Comparison of ENCODE assay signal across 11 cellular contexts in the genomic region with DNA sequence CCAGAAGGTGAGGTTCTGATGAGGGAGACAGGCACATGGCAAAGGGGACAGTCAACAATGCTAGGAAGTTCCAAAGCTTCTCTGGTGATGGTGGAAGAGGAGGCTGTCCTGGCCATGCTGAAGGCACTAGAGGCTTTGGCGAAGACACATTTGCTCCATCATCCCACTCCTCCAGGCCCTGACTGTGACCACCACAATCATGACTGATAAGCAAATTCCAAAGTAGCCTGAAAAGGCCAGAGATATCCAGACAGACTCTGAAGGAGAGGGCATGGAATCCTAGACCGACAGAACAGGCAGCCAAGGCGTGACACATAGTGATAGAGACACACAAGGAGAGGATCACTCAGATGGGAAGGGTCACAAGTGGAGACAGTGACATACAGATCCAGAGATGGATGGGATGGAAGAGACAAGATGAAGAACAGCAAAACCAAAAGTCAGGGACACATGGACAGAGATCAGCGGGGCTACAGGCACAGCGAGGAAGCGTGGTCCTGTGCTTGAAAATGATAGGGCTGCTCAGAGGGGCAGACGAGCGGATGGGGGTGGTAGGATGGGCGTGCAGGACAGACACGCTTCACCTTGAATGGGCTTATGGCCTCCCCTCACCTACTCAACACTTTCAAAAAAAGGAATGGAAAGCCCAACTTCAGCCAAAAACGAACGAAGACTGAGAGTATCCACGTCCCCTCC. TPM values are rescaled to one million over a fixed set of nuclear protein-coding genes. Genes with fewer than 3 reads are reported as not detected.
A peak's percentile ranks its signal among the peaks of the same experiment; 100 is the strongest.
DNase-seq lines count a peak whose midpoint lies in the region; ATAC-seq, FAIRE-seq and TF ChIP-seq lines count a peak whose summit lies in the region.
"Had no signal": no experiment of that assay in that cellular context is flagged by ENCODE, and none has a peak within 500 bp of the region (broad histone marks: within the 10 kb centered on the region; RNA-seq: fewer than 3 reads in every experiment).

No MANE protein-coding gene starts in this region.

- no peak for TF ChIP-seq RAD21 in GM12878 (IDR thresholded peaks at IDR 0.05; ENCODE audit: insufficient read depth, low read depth, low read length)

- no peak for ATAC-seq in GM12878
- ATAC-seq in left lung: no peak
- ATAC-seq in thoracic aorta (ENCODE audit: insufficient number of reproducible peaks, low FRiP score, low read depth): no peak
- ATAC-seq in HG02642 (IDR thresholded peaks at IDR 0.05; ENCODE audit: poor library complexity, unreplicated experiment): no peak
- no peak for ATAC-seq in HG02970 (IDR thresholded peaks at IDR 0.05; ENCODE audit: low FRiP score, unreplicated experiment)

- FAIRE-seq in GM12878 (lab: Jason Lieb, UNC): no peak

- H3K36me3 ChIP-seq in HUES6 (ENCODE audit: control insufficient read depth, insufficient read depth, low read length) (peaks cover 2% of the 10 kb centered on the region; the same call in 1 of the 2 replicates), GM12878 (ENCODE audit: control insufficient read depth in 2 of 2, insufficient read depth in 2 of 2, low read length in 1 of 2) (no peaks in the 10 kb centered on the region), left lung (no peaks in the 10 kb centered on the region), thoracic aorta (no peaks in the 10 kb centered on the region)

- H3K9me3 ChIP-seq in HUES6 (ENCODE audit: control insufficient read depth, insufficient read depth, low read depth, low read length) (no peaks in the 10 kb centered on the region), GM12878 (replicated peaks; ENCODE audit: control insufficient read depth, insufficient read depth, low read length) (no peaks in the 10 kb centered on the region), left lung (no peaks in the 10 kb centered on the region), thoracic aorta (no peaks in the 10 kb centered on the region)

- H3K4me2 ChIP-seq in GM12878 (ENCODE audit: control insufficient read depth, insufficient read depth): peak overlapping the region; percentile 70

- no peak for TF ChIP-seq EP300 in GM12878 (IDR thresholded peaks at IDR 0.05; ENCODE audit: borderline replicate concordance in 1 of 2, control insufficient read depth in 1 of 2, low read depth in 2 of 2, low read length in 2 of 2)

- RAD21 ChIA-PET in GM12878 (lab: Charles Lee; ENCODE audit: unreplicated experiment): interaction anchor here (1.2 kb wide), 1 partner anchor 9 kb away, joined by 6 read pairs; no protein-coding TSS in a partner anchor

- in situ Hi-C loops in GM12878 (cut with MboI): no loop called here

- H4K20me1 ChIP-seq in GM12878 (ENCODE audit: control insufficient read depth, insufficient read depth): no peaks in the 10 kb centered on the region

- no peaks in the 10 kb centered on the region for H3K79me2 ChIP-seq in GM12878 (ENCODE audit: control insufficient read depth, insufficient read depth, low read length)

- no peak for TF ChIP-seq POLR2A in GM12878 (IDR thresholded peaks at IDR 0.05; ENCODE audit: low read depth, low read length)

- DNase-seq in GM12878 (ENCODE audit: low read depth, low spot score): no peak
- DNase-seq in left lung: no peak
- no peak for DNase-seq in thoracic aorta (ENCODE audit: low spot score)
- no peak for DNase-seq in HFFc6
- DNase-seq in NOMO-1 treated with DMSO at 0.1 percent for 48 hours (lab: John Stamatoyannopoulos, UW; ENCODE audit: unreplicated experiment): no peak
- DNase-seq: dermis blood vessel endothelial cell, NCI-H446 treated with DMSO at 0.1 percent for 48 hours had no signal

- BruUV-seq in GM12878 (replicated peaks; lab: Mats Ljungman, UMichigan): no TSS peak

- H3K27me3 ChIP-seq in HUES6 (ENCODE audit: control insufficient read depth, insufficient read depth, low read length) (no peaks in the 10 kb centered on the region; the same call in 1 of the 2 replicates), GM12878 (replicated peaks in 1 of 2; ENCODE audit: control insufficient read depth in 2 of 2, insufficient read depth in 2 of 2, low read length in 1 of 2) (no peaks in the 10 kb centered on the region), left lung (peaks cover 0 to 4% of the 10 kb centered on the region in 2 donors), thoracic aorta (replicated peaks; ENCODE audit: insufficient read depth) (no peaks in the 10 kb centered on the region)

- H3K27ac ChIP-seq in HUES6 (ENCODE audit: low read depth, low read length): peak overlapping the region; percentile 81; the same call in 1 of the 2 replicates
- H3K27ac ChIP-seq in GM12878 (ENCODE audit: control insufficient read depth, insufficient read depth): no peak overlapping the region
- H3K27ac ChIP-seq in left lung: no peak overlapping the region
- no peak overlapping the region for H3K27ac ChIP-seq in thoracic aorta

- peaks cover 6% of the 10 kb centered on the region for H3K4me1 Mint-ChIP-seq in HFFc6 (ENCODE audit: low read depth)

- no peaks in the 10 kb centered on the region for H3K9me3 Mint-ChIP-seq in HFFc6
- H3K9me3 Mint-ChIP-seq: nephron had no signal

- CTCF ChIA-PET in GM12878 (lab: Yijun Ruan, JAX): interaction anchor here (0.7 to 2.8 kb wide), 7 partner anchors 8 to 72 kb away, joined by 3 to 25 read pairs (median 5); no protein-coding TSS in a partner anchor

- no peak overlapping the region for H3K27ac Mint-ChIP-seq in HFFc6

- H3K36me3 Mint-ChIP-seq in HFFc6 (ENCODE audit: low read depth): no peaks in the 10 kb centered on the region

- no peak for TF ChIP-seq CTCF in GM12878 (IDR thresholded peaks at IDR 0.05 in 2 of 3, conservative IDR thresholded peaks at IDR 0.05 in 1 of 3; ENCODE audit: control insufficient read depth in 2 of 3, extremely low read depth in 1 of 3, insufficient read depth in 1 of 3, low read depth in 3 of 3, low read length in 3 of 3)
- no peak for TF ChIP-seq CTCF in left lung (IDR thresholded peaks at IDR 0.05)
- TF ChIP-seq CTCF in thoracic aorta (IDR thresholded peaks at IDR 0.05): no peak
- no peak for TF ChIP-seq CTCF in HFFc6 (IDR thresholded peaks at IDR 0.05)

- H3K9ac ChIP-seq in HUES6 (ENCODE audit: low read length) (peak overlapping the region; percentile 87), GM12878 (ENCODE audit: control insufficient read depth, insufficient read depth, low read length) (peak overlapping the region; percentile 48)

- H2AFZ ChIP-seq in GM12878 (ENCODE audit: control insufficient read depth, low read depth, low read length): no peak overlapping the region

- H3K4me3 Mint-ChIP-seq in HFFc6: no peak overlapping the region
- H3K4me3 Mint-ChIP-seq: nephron had no signal

- POLR2A ChIA-PET in GM12878 (lab: Charles Lee): interaction anchor here (0.7 to 1.0 kb wide), 2 partner anchors 9 to 10 kb away, joined by 4 read pairs; no protein-coding TSS in a partner anchor

- H3K27me3 Mint-ChIP-seq in HFFc6 (ENCODE audit: insufficient read depth): no peaks in the 10 kb centered on the region

- H3K4me1 ChIP-seq in HUES6 (ENCODE audit: control insufficient read depth, insufficient read depth, low read length) (peaks cover 57% of the 10 kb centered on the region), GM12878 (ENCODE audit: control insufficient read depth, insufficient read depth, low read length) (no peaks in the 10 kb centered on the region), left lung (peaks cover 3 to 16% of the 10 kb centered on the region in 2 donors), thoracic aorta (ENCODE audit: control insufficient read depth in 1 of 2, low read depth in 2 of 2) (peaks cover 0 to 18% of the 10 kb centered on the region in 2 donors)

- peak overlapping the region; percentile 91 for H3K4me3 ChIP-seq in HUES6 (ENCODE audit: low read depth, low read length)
- H3K4me3 ChIP-seq in GM12878: peak overlapping the region; percentile 91
- H3K4me3 ChIP-seq in left lung: peak overlapping the region; percentile 47 to 75
- peak overlapping the region; percentile 75 for H3K4me3 ChIP-seq in thoracic aorta

- SMC1A ChIA-PET in GM12878 (lab: Charles Lee; ENCODE audit: uncharacterized antibody, unreplicated experiment): interaction anchor here (1.1 to 1.2 kb wide), 2 partner anchors 12 to 71 kb away, joined by 4 to 7 read pairs; no protein-coding TSS in a partner anchor

- WGBS in GM12878 (ENCODE audit: insufficient coverage, insufficient replicate concordance, low lambda C conversion rate, missing lambda C conversion rate): 69% methylated on average over 13 of the region's 13 CpGs

- intact Hi-C loops in GM12878 (cut with micrococcal nuclease; ENCODE audit: unreplicated experiment) (no loop called here), left lung (cut with DNase I) (no loop called here)

RNA-seq across cellular contexts. Expression of gene ZFHX2, which starts 1.3 kb away (rescaled TPM):
- total RNA-seq in GM12878 (2013; cell fraction: nucleolus; rRNA removed): 3.4 and 3.9 TPM in 2 replicates
- total RNA-seq in GM12878 (2014; rRNA removed) (0.11 and 0.40 TPM in 2 replicates), GM12878 (2014; rRNA removed; fragmentation: Illumina TruSeq; extraction: Trizol) (0.14 and 0.54 TPM in 2 replicates), GM12878 (2021) (1.8 and 2.2 TPM in 2 replicates), left lung (1 to 10 TPM; 2.9 to 3.1 TPM), thoracic aorta (1 to 10 TPM in 1 of 2 donors, under 1 TPM in 1; 0.49 to 1.5 TPM)
- 0.17 TPM for polyA plus RNA-seq in GM12878 (2011; ENCODE audit: low read depth)
- polyA plus RNA-seq in GM12878 (2011; rRNA removed) (0.10 and 0.42 TPM in 2 replicates), GM12878 (2014; fragmentation: Illumina TruSeq; extraction: Trizol) (0.19 and 0.56 TPM in 2 replicates), GM12878 (2014; fragmentation: Nextera tagmentation; extraction: Ambion mirVana) (1 to 10 TPM in 1 of 2 experiments, under 1 TPM in 1; 0.27 to 1.3 TPM), GM12878 (2014; rRNA removed) (0.32 and 0.72 TPM in 2 replicates), GM12878 (2016; fragmentation: Nextera tagmentation; extraction: Ambion mirVana) (1 to 10 TPM in 1 of 2 experiments, under 1 TPM in 1; 0.59 to 1.2 TPM)
- polyA plus RNA-seq in GM12878 (2011; cell fraction: cytosol; rRNA removed): 0.13 TPM in 2 replicates
- 1.2 and 2.8 TPM in 2 replicates for polyA plus RNA-seq in GM12878 (2011; cell fraction: nucleus; rRNA removed)
- polyA plus RNA-seq in GM12878 (2012): 0.84 and 0.97 TPM in 2 replicates
- polyA minus RNA-seq in GM12878 (2011; rRNA and poly(A)+ RNA removed): 0.95 and 1.3 TPM in 2 replicates
- polyA minus RNA-seq in GM12878 (2011; cell fraction: cytosol; rRNA and poly(A)+ RNA removed): 0.53 and 0.83 TPM in 2 replicates
- 1.7 and 2.7 TPM in 2 replicates for polyA minus RNA-seq in GM12878 (2011; cell fraction: nucleus; rRNA and poly(A)+ RNA removed)
- total RNA-seq in HFFc6 (2021; fragmentation: NEBNext Ultra II Directional; extraction: Animal tissue kit (Norgen Biotek cat#: 25700)): 1 to 10 TPM in 4 of 6 experiments, under 1 TPM in 2; 0.63 to 4.2 (median 1.7) TPM

RNA-seq across cellular contexts. Expression of gene THTPA, which starts 5.8 kb away (rescaled TPM):
- 16.2 and 23.2 TPM in 2 replicates for total RNA-seq in GM12878 (2013; cell fraction: nucleolus; rRNA removed)
- total RNA-seq in GM12878 (2014; rRNA removed) (10.4 and 16.9 TPM in 2 replicates), GM12878 (2014; rRNA removed; fragmentation: Illumina TruSeq; extraction: Trizol) (7.8 and 8.2 TPM in 2 replicates), GM12878 (2021) (12.4 and 16.9 TPM in 2 replicates), left lung (10 to 100 TPM; 15.2 to 20.3 TPM), thoracic aorta (10 to 100 TPM; 17.8 to 30.9 TPM)
- polyA plus RNA-seq in GM12878 (2011; ENCODE audit: low read depth): 5.1 TPM
- polyA plus RNA-seq in GM12878 (2011; rRNA removed) (3.0 and 4.5 TPM in 2 replicates), GM12878 (2014; fragmentation: Illumina TruSeq; extraction: Trizol) (10.9 and 15.3 TPM in 2 replicates), GM12878 (2014; fragmentation: Nextera tagmentation; extraction: Ambion mirVana) (1 to 10 TPM; 3.1 to 5.9 TPM), GM12878 (2014; rRNA removed) (15.1 and 18.5 TPM in 2 replicates), GM12878 (2016; fragmentation: Nextera tagmentation; extraction: Ambion mirVana) (10 to 100 TPM; 17.8 to 24.9 TPM)
- 6.9 and 8.0 TPM in 2 replicates for polyA plus RNA-seq in GM12878 (2011; cell fraction: cytosol; rRNA removed)
- polyA plus RNA-seq in GM12878 (2011; cell fraction: nucleus; rRNA removed): 9.9 and 14.0 TPM in 2 replicates
- polyA plus RNA-seq in GM12878 (2012): 7.3 and 8.1 TPM in 2 replicates
- 5.3 and 10.1 TPM in 2 replicates for polyA minus RNA-seq in GM12878 (2011; rRNA and poly(A)+ RNA removed)
- polyA minus RNA-seq in GM12878 (2011; cell fraction: cytosol; rRNA and poly(A)+ RNA removed): 1.5 and 2.8 TPM in 2 replicates
- 4.7 and 5.6 TPM in 2 replicates for polyA minus RNA-seq in GM12878 (2011; cell fraction: nucleus; rRNA and poly(A)+ RNA removed)
- total RNA-seq in HFFc6 (2021; fragmentation: NEBNext Ultra II Directional; extraction: Animal tissue kit (Norgen Biotek cat#: 25700)): 10 to 100 TPM; 10.4 to 14.1 (median 11.0) TPM

RNA-seq across cellular contexts. Expression of gene AP1G2, which starts 17.3 kb away (rescaled TPM):
- total RNA-seq in GM12878 (2013; cell fraction: nucleolus; rRNA removed): 258 and 299 TPM in 2 replicates
- total RNA-seq in GM12878 (2014; rRNA removed): 74.6 and 74.9 TPM in 2 replicates
- total RNA-seq in GM12878 (2014; rRNA removed; fragmentation: Illumina TruSeq; extraction: Trizol): 41.5 and 45.5 TPM in 2 replicates
- 110 and 135 TPM in 2 replicates for total RNA-seq in GM12878 (2021)
- polyA plus RNA-seq in GM12878 (2011; ENCODE audit: low read depth): 96.6 TPM
- polyA plus RNA-seq in GM12878 (2011; rRNA removed): 61.2 and 115 TPM in 2 replicates
- 117 and 179 TPM in 2 replicates for polyA plus RNA-seq in GM12878 (2011; cell fraction: cytosol; rRNA removed)
- 1,109 and 1,353 TPM in 2 replicates for polyA plus RNA-seq in GM12878 (2011; cell fraction: nucleus; rRNA removed)
- polyA plus RNA-seq in GM12878 (2012): 124 and 126 TPM in 2 replicates
- 60.4 and 92.7 TPM in 2 replicates for polyA plus RNA-seq in GM12878 (2014; fragmentation: Illumina TruSeq; extraction: Trizol)
- 10 to 100 TPM; 55.6 to 65.5 TPM for polyA plus RNA-seq in GM12878 (2014; fragmentation: Nextera tagmentation; extraction: Ambion mirVana)
- 129 and 146 TPM in 2 replicates for polyA plus RNA-seq in GM12878 (2014; rRNA removed)
- 100 to 1,000 TPM; 114 to 122 TPM for polyA plus RNA-seq in GM12878 (2016; fragmentation: Nextera tagmentation; extraction: Ambion mirVana)
- polyA minus RNA-seq in GM12878 (2011; rRNA and poly(A)+ RNA removed): 117 and 189 TPM in 2 replicates
- 36.4 and 43.8 TPM in 2 replicates for polyA minus RNA-seq in GM12878 (2011; cell fraction: cytosol; rRNA and poly(A)+ RNA removed)
- 211 and 295 TPM in 2 replicates for polyA minus RNA-seq in GM12878 (2011; cell fraction: nucleus; rRNA and poly(A)+ RNA removed)
- 100 to 1,000 TPM in 1 of 2 donors, 10 to 100 TPM in 1; 93.7 to 121 TPM for total RNA-seq in left lung
- total RNA-seq in thoracic aorta: 10 to 100 TPM; 36.4 to 61.7 TPM
- 1 to 10 TPM; 1.6 to 8.3 (median 2.2) TPM for total RNA-seq in HFFc6 (2021; fragmentation: NEBNext Ultra II Directional; extraction: Animal tissue kit (Norgen Biotek cat#: 25700))

RNA-seq across cellular contexts. Expression of gene JPH4, which starts 28.3 kb away (rescaled TPM):
- total RNA-seq in GM12878 (2013; cell fraction: nucleolus; rRNA removed): 18.3 and 18.9 TPM in 2 replicates
- total RNA-seq in GM12878 (2014; rRNA removed): 2.5 and 2.6 TPM in 2 replicates
- 3.0 and 3.2 TPM in 2 replicates for total RNA-seq in GM12878 (2014; rRNA removed; fragmentation: Illumina TruSeq; extraction: Trizol)
- total RNA-seq in GM12878 (2021): 10.3 and 10.6 TPM in 2 replicates
- polyA plus RNA-seq in GM12878 (2011; ENCODE audit: low read depth): 1.8 TPM
- polyA plus RNA-seq in GM12878 (2011; rRNA removed): 6.8 and 8.4 TPM in 2 replicates
- 7.9 and 9.8 TPM in 2 replicates for polyA plus RNA-seq in GM12878 (2011; cell fraction: cytosol; rRNA removed)
- polyA plus RNA-seq in GM12878 (2011; cell fraction: nucleus; rRNA removed): 14.7 and 20.5 TPM in 2 replicates
- 3.2 and 3.6 TPM in 2 replicates for polyA plus RNA-seq in GM12878 (2012)
- polyA plus RNA-seq in GM12878 (2014; fragmentation: Illumina TruSeq; extraction: Trizol): 4.2 and 5.5 TPM in 2 replicates
- polyA plus RNA-seq in GM12878 (2014; fragmentation: Nextera tagmentation; extraction: Ambion mirVana): under 1 TPM; 0.48 to 0.60 TPM
- polyA plus RNA-seq in GM12878 (2014; rRNA removed): 6.7 and 7.1 TPM in 2 replicates
- 1 to 10 TPM; 3.4 to 4.4 TPM for polyA plus RNA-seq in GM12878 (2016; fragmentation: Nextera tagmentation; extraction: Ambion mirVana)
- 5.5 and 8.0 TPM in 2 replicates for polyA minus RNA-seq in GM12878 (2011; rRNA and poly(A)+ RNA removed)
- polyA minus RNA-seq in GM12878 (2011; cell fraction: cytosol; rRNA and poly(A)+ RNA removed): 4.4 and 5.3 TPM in 2 replicates
- polyA minus RNA-seq in GM12878 (2011; cell fraction: nucleus; rRNA and poly(A)+ RNA removed): 4.1 and 6.8 TPM in 2 replicates
- 1 to 10 TPM; 1.3 TPM for total RNA-seq in left lung
- total RNA-seq in thoracic aorta: 1 to 10 TPM in 1 of 2 donors, not detected in 1; 1.3 TPM
- not detected for total RNA-seq in HFFc6 (2021; fragmentation: NEBNext Ultra II Directional; extraction: Animal tissue kit (Norgen Biotek cat#: 25700))
- total RNA-seq: dermis blood vessel endothelial cell had no signal

Comparison
In these comparisons a context has a peak if more than half of its experiments do, and no peak if none do; other contexts are left out.
1. RNA of gene AP1G2, which starts 17.3 kb away (total RNA-seq): 93.7 to 121 TPM in left lung, 41.5 to 299 TPM in GM12878 and 36.4 to 61.7 TPM in thoracic aorta; 1.6 to 8.3 TPM in HFFc6; every median in the first group is over 4 times any median in the second.
2. Peak in every context shown above with its lines, with median percentiles within 50 percentile points of each other: H3K4me3 ChIP-seq.